Comparison of ENCODE assay signal across 1 cellular context in the genomic region with DNA sequence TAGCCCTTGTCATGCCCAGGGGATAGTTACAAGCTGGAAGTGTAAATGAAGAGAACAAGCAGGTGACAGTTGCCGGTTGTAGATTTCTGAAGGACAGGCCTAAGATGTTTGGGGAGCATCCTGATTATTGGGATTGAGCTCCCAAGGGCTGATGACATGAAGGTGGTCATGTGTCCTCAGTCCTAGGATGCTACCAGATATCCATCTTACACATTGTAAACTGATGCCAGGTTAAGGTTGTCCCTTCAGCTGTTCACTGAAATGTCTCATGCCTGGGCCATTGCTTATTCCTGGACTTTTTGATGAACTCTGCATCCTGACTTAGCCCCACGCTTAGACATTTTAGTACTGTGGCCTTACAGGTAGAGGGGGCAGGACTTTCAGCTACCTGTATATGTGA.
TF ChIP-seq lines count a peak whose summit lies in the region.

No MANE protein-coding gene starts in this region.

TF ChIP-seq in HepG2, 621 proteins besides CTCF, POLR2A, EP300 and RAD21 (continued from another document):
- TF ChIP-seq ZNF703 (CRISPR knock-in tag; IDR thresholded peaks at IDR 0.05; ENCODE audit: borderline replicate concordance) (no peak), FOXA1 (IDR thresholded peaks at IDR 0.05) (no peak), FOXA1 (CRISPR knock-in tag; IDR thresholded peaks at IDR 0.05) (no peak), ZZZ3 (CRISPR knock-in tag; IDR thresholded peaks at IDR 0.05; ENCODE audit: borderline replicate concordance) (no peak), ZNF747 (CRISPR knock-in tag; IDR thresholded peaks at IDR 0.05; ENCODE audit: borderline replicate concordance) (no peak), SMARCC2 (IDR thresholded peaks at IDR 0.05) (no peak), ZNF292 (CRISPR knock-in tag; IDR thresholded peaks at IDR 0.05; ENCODE audit: borderline replicate concordance, low read depth) (no peak), ZNF547 (CRISPR knock-in tag; IDR thresholded peaks at IDR 0.05) (no peak), TOPORS (CRISPR knock-in tag; IDR thresholded peaks at IDR 0.05) (no peak), MIER2 (CRISPR knock-in tag; IDR thresholded peaks at IDR 0.05) (no peak), BRCA1 (CRISPR knock-in tag; IDR thresholded peaks at IDR 0.05) (no peak), ZNF550 (CRISPR knock-in tag; IDR thresholded peaks at IDR 0.05; ENCODE audit: borderline replicate concordance) (no peak), SSRP1 (CRISPR knock-in tag; IDR thresholded peaks at IDR 0.05) (no peak), MAFF (IDR thresholded peaks at IDR 0.05; ENCODE audit: low read depth, low read length) (no peak), ZNF235 (CRISPR knock-in tag; IDR thresholded peaks at IDR 0.05; ENCODE audit: borderline replicate concordance) (no peak), PHF8 (CRISPR knock-in tag; IDR thresholded peaks at IDR 0.05) (no peak), ZFP41 (CRISPR knock-in tag; IDR thresholded peaks at IDR 0.05; ENCODE audit: borderline replicate concordance) (no peak)
- TF ChIP-seq, protein P1, sequence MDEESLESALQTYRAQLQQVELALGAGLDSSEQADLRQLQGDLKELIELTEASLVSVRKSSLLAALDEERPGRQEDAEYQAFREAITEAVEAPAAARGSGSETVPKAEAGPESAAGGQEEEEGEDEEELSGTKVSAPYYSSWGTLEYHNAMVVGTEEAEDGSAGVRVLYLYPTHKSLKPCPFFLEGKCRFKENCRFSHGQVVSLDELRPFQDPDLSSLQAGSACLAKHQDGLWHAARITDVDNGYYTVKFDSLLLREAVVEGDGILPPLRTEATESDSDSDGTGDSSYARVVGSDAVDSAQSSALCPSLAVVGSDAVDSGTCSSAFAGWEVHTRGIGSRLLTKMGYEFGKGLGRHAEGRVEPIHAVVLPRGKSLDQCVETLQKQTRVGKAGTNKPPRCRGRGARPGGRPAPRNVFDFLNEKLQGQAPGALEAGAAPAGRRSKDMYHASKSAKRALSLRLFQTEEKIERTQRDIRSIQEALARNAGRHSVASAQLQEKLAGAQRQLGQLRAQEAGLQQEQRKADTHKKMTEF (CRISPR knock-in tag; IDR thresholded peaks at IDR 0.05), result no peak
- TF ChIP-seq, protein P2, sequence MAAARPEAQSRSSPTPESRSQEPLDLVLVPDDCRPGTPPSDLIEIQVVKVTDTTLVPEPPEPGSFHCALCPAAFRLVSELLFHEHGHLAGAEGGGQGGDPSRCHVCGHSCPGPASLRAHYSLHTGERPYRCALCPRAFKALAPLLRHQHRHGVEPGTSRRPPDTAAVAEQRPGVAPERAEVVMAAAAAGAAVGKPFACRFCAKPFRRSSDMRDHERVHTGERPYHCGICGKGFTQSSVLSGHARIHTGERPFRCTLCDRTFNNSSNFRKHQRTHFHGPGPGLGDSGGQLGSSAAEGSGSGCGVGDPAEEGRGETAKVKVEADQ (CRISPR knock-in tag; IDR thresholded peaks at IDR 0.05; ENCODE audit: borderline replicate concordance), result no peak
- TF ChIP-seq, protein P3, sequence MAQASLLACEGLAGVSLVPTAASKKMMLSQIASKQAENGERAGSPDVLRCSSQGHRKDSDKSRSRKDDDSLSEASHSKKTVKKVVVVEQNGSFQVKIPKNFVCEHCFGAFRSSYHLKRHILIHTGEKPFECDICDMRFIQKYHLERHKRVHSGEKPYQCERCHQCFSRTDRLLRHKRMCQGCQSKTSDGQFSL (CRISPR knock-in tag; IDR thresholded peaks at IDR 0.05), result no peak
